Comparison of ENCODE assay signal across 23 cellular contexts in genomic region chr2:219314804-219315468, GRCh38. TPM values are rescaled to one million over a fixed set of nuclear protein-coding genes. Genes with fewer than 3 reads are reported as not detected.
DNase-seq lines count a peak whose midpoint lies in the region; ATAC-seq, FAIRE-seq and TF ChIP-seq lines count a peak whose summit lies in the region.
"Had no signal": no experiment of that assay in that cellular context is flagged by ENCODE, and none has a peak within 500 bp of the region (broad histone marks: within the 10 kb centered on the region; RNA-seq: fewer than 3 reads in every experiment).

No MANE protein-coding gene starts in this region.

- H4K8ac ChIP-seq in IMR-90 (ENCODE audit: low read depth in 2 of 2, low read length in 2 of 2) = no peak overlapping the region

- H3K4me2 ChIP-seq in HepG2 (ENCODE audit: low read depth, low read length) (no peak overlapping the region), IMR-90 (ENCODE audit: low read depth, low read length) (no peak overlapping the region)
- H3K4me2 ChIP-seq: BLaER1 treated with 17β-estradiol and CSF1 and Interleukin-3, amounts not matched to agents 10 nM and 100 nM; GM23338; PC-9 had no signal

- DNase-seq in HepG2 (ENCODE audit: low spot score) (no peak), right lobe of liver (no peak), IMR-90 (peak; percentile 20), astrocyte of the spinal cord (ENCODE audit: low read depth, low spot score) (peak; percentile 33), renal cortical epithelial cell (ENCODE audit: low read depth) (peak; percentile 17), NCI-H748 treated with DMSO at 0.1 percent for 48 hours (lab: John Stamatoyannopoulos, UW) (no peak), GM13977 (ENCODE audit: low spot score) (no peak)
- DNase-seq: CD8-positive, alpha-beta memory T cell; DMS79 treated with DMSO at 0.1 percent for 48 hours; GDM1; MV-4-11; NCI-H1417; NCI-H187 treated with DMSO at 0.1 percent for 48 hours; NCI-H226; NCI-H524; PC-9 had no signal

- CTCF ChIA-PET in HepG2 (lab: Yijun Ruan, JAX; ENCODE audit: low intra/inter-chr PET ratio, low total read pairs) = no interaction called here
- CTCF ChIA-PET in IMR-90 (lab: Yijun Ruan, JAX) = interaction anchor here (0.6 kb wide), 1 partner anchor 19 kb away, joined by 3 read pairs; no protein-coding TSS in a partner anchor

- TF ChIP-seq POLR2A in HepG2 (IDR thresholded peaks at IDR 0.05; ENCODE audit: insufficient read depth in 1 of 2, low read depth in 2 of 2, low read length in 2 of 2) (no peak), right lobe of liver (IDR thresholded peaks at IDR 0.05) (no peak), IMR-90 (IDR thresholded peaks at IDR 0.05; ENCODE audit: low read depth, low read length) (no peak)

- in situ Hi-C loops in HepG2 (cut with HindIII; ENCODE audit: extremely low pct_ligation_motif_present, low pct_unique_long_range_greater_than_20kb) = no loop called here
- in situ Hi-C loops in IMR-90 (cut with MboI; ENCODE audit: low sequenced_read_pairs) = no loop called here
- in situ Hi-C loops in astrocyte of the spinal cord (cut with HindIII; ENCODE audit: low sequenced_read_pairs) = no loop called here
- in situ Hi-C loops in GM13977 (cut with MboI; ENCODE audit: low pct_unique_long_range_greater_than_20kb, low sequenced_read_pairs, unreplicated experiment) = no loop called here

- no peak overlapping the region for H3K9ac ChIP-seq in HepG2 (ENCODE audit: insufficient read depth, low read depth, low read length)
- H3K9ac ChIP-seq in IMR-90 (ENCODE audit: low read depth, low read length) = no peak overlapping the region
- H3K9ac ChIP-seq: BLaER1 treated with 17β-estradiol and CSF1 and Interleukin-3, amounts not matched to agents 10 nM and 100 nM had no signal

- no peak overlapping the region for H3K14ac ChIP-seq in IMR-90 (replicated peaks; ENCODE audit: low read depth, low read length)

- H2BK5ac ChIP-seq in IMR-90 (ENCODE audit: low read depth, low read length, poor library complexity, severe bottlenecking) = no peak overlapping the region

- H2AK9ac ChIP-seq in IMR-90 (replicated peaks; ENCODE audit: low read depth, low read length, poor library complexity) = no peak overlapping the region

- H4K5ac ChIP-seq in IMR-90 (ENCODE audit: low read depth, low read length) = no peak overlapping the region

- H3K27ac ChIP-seq in HepG2 (ENCODE audit: extremely low read length, insufficient read depth, low read length) (no peak overlapping the region), right lobe of liver (no peak overlapping the region), IMR-90 (ENCODE audit: insufficient read depth, low read length) (no peak overlapping the region)
- H3K27ac ChIP-seq: BLaER1 treated with 17β-estradiol and CSF1 and Interleukin-3, amounts not matched to agents 10 nM and 100 nM; PC-9 had no signal

- intact Hi-C loops in HepG2 (cut with micrococcal nuclease; ENCODE audit: unreplicated experiment) = no loop called here
- intact Hi-C loops in right lobe of liver (cut with DNase I) = no loop called here
- intact Hi-C loops in IMR-90 (cut with micrococcal nuclease) = no loop called here

- H3K4me3 ChIP-seq in HepG2 (replicated peaks in 1 of 3; ENCODE audit: insufficient read depth in 1 of 3, low read depth in 2 of 3, low read length in 3 of 3) (no peak overlapping the region), right lobe of liver (no peak overlapping the region), IMR-90 (ENCODE audit: insufficient read depth, low read depth, low read length) (no peak overlapping the region), astrocyte of the spinal cord (ENCODE audit: low read depth, low read length) (no peak overlapping the region)
- H3K4me3 ChIP-seq: BLaER1 treated with 17β-estradiol and CSF1 and Interleukin-3, amounts not matched to agents 10 nM and 100 nM; GM23338; PC-9 had no signal

- H3K9me3 ChIP-seq in HepG2 (ENCODE audit: low read length) (no peaks in the 10 kb centered on the region), right lobe of liver (no peaks in the 10 kb centered on the region), IMR-90 (ENCODE audit: control insufficient read depth, insufficient read depth, low read length) (no peaks in the 10 kb centered on the region)

- FAIRE-seq in HepG2 (lab: Jason Lieb, UNC) = no peak
- FAIRE-seq: A204.1, D721Med, HTR-8/SVneo had no signal

- TF ChIP-seq EP300 in HepG2 (IDR thresholded peaks at IDR 0.05; ENCODE audit: low read depth in 2 of 2, low read length in 2 of 2) (no peak), HepG2 (CRISPR knock-in tag; IDR thresholded peaks at IDR 0.05; ENCODE audit: borderline replicate concordance) (no peak)

- no peak overlapping the region for H2AK5ac ChIP-seq in IMR-90 (ENCODE audit: low read depth, low read length)

- dilution Hi-C loops in IMR-90 (cut with HindIII; ENCODE audit: low sequenced_read_pairs, unreplicated experiment) = no loop called here

- H2BK120ac ChIP-seq in IMR-90 (ENCODE audit: low read depth, low read length) = no peak overlapping the region

- H4K91ac ChIP-seq in IMR-90 (ENCODE audit: insufficient read depth, low read depth, low read length) = no peak overlapping the region

- no peak overlapping the region for H2BK20ac ChIP-seq in IMR-90 (ENCODE audit: low read depth, low read length)

- no peaks in the 10 kb centered on the region for H3K79me2 ChIP-seq in HepG2 (ENCODE audit: insufficient read depth, low read length)

- ATAC-seq in HepG2 = no peak
- no peak for ATAC-seq in right lobe of liver
- ATAC-seq in IMR-90 (ENCODE audit: low read depth) = no peak
- no peak for ATAC-seq in GM21515 (IDR thresholded peaks at IDR 0.05; ENCODE audit: unreplicated experiment)
- ATAC-seq: GM23338, HCT116 had no signal

- no peaks in the 10 kb centered on the region for H3K79me1 ChIP-seq in IMR-90 (ENCODE audit: low read depth in 1 of 2, low read length in 2 of 2)

- H3K4me1 ChIP-seq in HepG2 (ENCODE audit: insufficient read depth, low read length) (no peaks in the 10 kb centered on the region), right lobe of liver (no peaks in the 10 kb centered on the region), IMR-90 (ENCODE audit: control insufficient read depth, insufficient read depth, low read length) (no peaks in the 10 kb centered on the region)
- H3K4me1 ChIP-seq: BLaER1 treated with 17β-estradiol and CSF1 and Interleukin-3, amounts not matched to agents 10 nM and 100 nM had no signal

- H4K20me1 ChIP-seq in HepG2 (ENCODE audit: insufficient read depth, low read length) (no peaks in the 10 kb centered on the region; the same call in 1 of the 2 replicates), IMR-90 (ENCODE audit: insufficient read depth, low read length) (no peaks in the 10 kb centered on the region)
- H4K20me1 ChIP-seq: BLaER1 treated with 17β-estradiol and CSF1 and Interleukin-3, amounts not matched to agents 10 nM and 100 nM had no signal

- H3K4ac ChIP-seq in IMR-90 (ENCODE audit: low read depth, low read length) = no peak overlapping the region

- TF ChIP-seq CTCF in HepG2 (CRISPR knock-in tag; IDR thresholded peaks at IDR 0.05) (no peak), right lobe of liver (IDR thresholded peaks at IDR 0.05) (no peak), IMR-90 (conservative IDR thresholded peaks at IDR 0.05; ENCODE audit: low read depth, low read length) (no peak), astrocyte of the spinal cord (IDR thresholded peaks at IDR 0.05; ENCODE audit: low read depth, low read length) (no peak), GM13977 (IDR thresholded peaks at IDR 0.05; ENCODE audit: extremely low read depth, insufficient read depth, missing control alignments) (no peak)

- H3K23ac ChIP-seq in IMR-90 (ENCODE audit: low read depth, low read length) = no peak overlapping the region

- H2BK15ac ChIP-seq in IMR-90 (ENCODE audit: low read depth, low read length) = no peak overlapping the region

- WGBS in HepG2 (ENCODE audit: low lambda C conversion rate) = 52% methylated on average over 16 of the region's 16 CpGs
- WGBS in right lobe of liver (ENCODE audit: insufficient coverage, low coverage, low lambda C conversion rate, missing lambda C conversion rate) = 86% methylated on average over 16 of the region's 16 CpGs
- WGBS in IMR-90 (ENCODE audit: extremely low coverage in 2 of 2, insufficient read length in 1 of 2), 2 experiments = 70% methylated on average over 2 of the region's 16 CpGs; no CpG with 5 or more reads in 1 of the 2 experiments

- H3K56ac ChIP-seq in IMR-90 (ENCODE audit: extremely low read depth, insufficient read depth, low read length) = no peak overlapping the region

- H2AFZ ChIP-seq in HepG2 (ENCODE audit: low read length) (no peak overlapping the region), IMR-90 (replicated peaks; ENCODE audit: low read length, poor library complexity) (no peak overlapping the region)
- H2AFZ ChIP-seq: GM23338, PC-9 had no signal

- H3K18ac ChIP-seq in IMR-90 (ENCODE audit: low read depth, low read length) = no peak overlapping the region

- no peaks in the 10 kb centered on the region for H3K36me3 ChIP-seq in HepG2 (replicated peaks in 1 of 2; ENCODE audit: control insufficient read depth in 1 of 2, insufficient read depth in 2 of 2, low read length in 2 of 2)
- H3K36me3 ChIP-seq in right lobe of liver = no peaks in the 10 kb centered on the region
- no peaks in the 10 kb centered on the region for H3K36me3 ChIP-seq in IMR-90 (ENCODE audit: control insufficient read depth, insufficient read depth, low read length)
- H3K36me3 ChIP-seq: BLaER1 treated with 17β-estradiol and CSF1 and Interleukin-3, amounts not matched to agents 10 nM and 100 nM had no signal

- TF ChIP-seq RAD21 in HepG2 (CRISPR knock-in tag; IDR thresholded peaks at IDR 0.05) = no peak
- no peak for TF ChIP-seq RAD21 in IMR-90 (IDR thresholded peaks at IDR 0.05; ENCODE audit: low read length)

- H3K27me3 ChIP-seq in HepG2 (ENCODE audit: control insufficient read depth in 1 of 2, insufficient read depth in 2 of 2, low read length in 2 of 2) (peaks cover 1 to 13% of the 10 kb centered on the region in 2 experiments; a peak in 3 of 5 replicates), right lobe of liver (no peaks in the 10 kb centered on the region), IMR-90 (ENCODE audit: control insufficient read depth, insufficient read depth, low read length) (peaks cover 3% of the 10 kb centered on the region)

- H3K9me1 ChIP-seq in IMR-90 (ENCODE audit: insufficient read depth, low read length) = no peaks in the 10 kb centered on the region

- no TSS peak for BruUV-seq in HepG2 (replicated peaks; lab: Mats Ljungman, UMichigan)
- no TSS peak for BruUV-seq in IMR-90 (replicated peaks; lab: Mats Ljungman, UMichigan)

- POLR2A ChIA-PET in HepG2 (lab: Yijun Ruan, JAX) = no interaction called here
- POLR2A ChIA-PET in IMR-90 (lab: Charles Lee; ENCODE audit: unreplicated experiment) = no interaction called here

RNA-seq across cellular contexts. Expression of gene PTPRN, which starts 5.7 kb away (rescaled TPM):
- total RNA-seq in HepG2 (2016; rRNA removed; fragmentation: Illumina TruSeq; extraction: Trizol) (not detected in 2 replicates), right lobe of liver (under 1 TPM in 1 of 6 experiments, not detected in 5; 0.31 TPM), IMR-90 (2012; rRNA removed) (4.4 and 5.2 TPM in 2 replicates), renal cortical epithelial cell (0.35 and 0.52 TPM in 2 replicates)
- total RNA-seq in HepG2 (2016; cell fraction: cytosol; rRNA removed; fragmentation: Illumina TruSeq; extraction: Trizol; ENCODE audit: low read depth) = not detected in 2 replicates
- total RNA-seq in HepG2 (2016; cell fraction: insoluble cytoplasmic fraction; rRNA removed; fragmentation: Illumina TruSeq; extraction: Trizol) = not detected in 2 replicates
- total RNA-seq in HepG2 (2016; cell fraction: membrane; rRNA removed; fragmentation: Illumina TruSeq; extraction: Trizol) = not detected in 2 replicates
- not detected in 2 replicates for total RNA-seq in HepG2 (2016; cell fraction: nucleus; rRNA removed; fragmentation: Illumina TruSeq; extraction: Trizol)
- polyA plus RNA-seq in HepG2 (2011; rRNA removed) (0.24 and 0.26 TPM in 2 replicates), IMR-90 (2012; rRNA removed) (21.4 and 22.0 TPM in 2 replicates)
- polyA plus RNA-seq in HepG2 (2011; cell fraction: cytosol; rRNA removed) = 0.05 and 0.10 TPM in 2 replicates
- 0.08 and 0.12 TPM in 2 replicates for polyA plus RNA-seq in HepG2 (2011; cell fraction: nucleus; rRNA removed)
- 0.51 and 0.74 TPM in 2 replicates for polyA plus RNA-seq in HepG2 (2012)
- not detected in 2 replicates for polyA plus RNA-seq in HepG2 (2016; cell fraction: cytosol; fragmentation: Illumina TruSeq; extraction: Trizol; ENCODE audit: low read depth)
- not detected in 2 replicates for polyA plus RNA-seq in HepG2 (2016; cell fraction: insoluble cytoplasmic fraction; fragmentation: Illumina TruSeq; extraction: Trizol; ENCODE audit: low read depth)
- not detected in 2 replicates for polyA plus RNA-seq in HepG2 (2016; cell fraction: membrane; fragmentation: Illumina TruSeq; extraction: Trizol; ENCODE audit: low read depth)
- not detected in 2 replicates for polyA plus RNA-seq in HepG2 (2016; cell fraction: nucleus; fragmentation: Illumina TruSeq; extraction: Trizol; ENCODE audit: insufficient read depth, low read depth)
- polyA minus RNA-seq in HepG2 (2011; rRNA and poly(A)+ RNA removed; ENCODE audit: low replicate concordance) = 0.06 TPM in 1 of 2 replicates, not detected in the other
- not detected in 2 replicates for polyA minus RNA-seq in HepG2 (2011; cell fraction: cytosol; rRNA and poly(A)+ RNA removed)
- polyA minus RNA-seq in HepG2 (2011; cell fraction: nucleus; rRNA and poly(A)+ RNA removed) = not detected in 2 replicates
- 16.3 and 28.2 TPM in 2 replicates for polyA plus RNA-seq in IMR-90 (2012; cell fraction: cytosol; rRNA removed)
- 20.4 and 43.0 TPM in 2 replicates for polyA plus RNA-seq in IMR-90 (2012; cell fraction: nucleus; rRNA removed; ENCODE audit: low replicate concordance)
- total RNA-seq: PC-9 had no signal
- polyA plus RNA-seq: CD8-positive, alpha-beta memory T cell had no signal

RNA-seq across cellular contexts. Expression of gene RESP18, which starts 17.6 kb away (rescaled TPM):
- total RNA-seq in HepG2 (2016; rRNA removed; fragmentation: Illumina TruSeq; extraction: Trizol) (not detected in 2 replicates), right lobe of liver (not detected), IMR-90 (2012; rRNA removed) (not detected in 2 replicates), renal cortical epithelial cell (not detected in 2 replicates)
- total RNA-seq in HepG2 (2016; cell fraction: cytosol; rRNA removed; fragmentation: Illumina TruSeq; extraction: Trizol; ENCODE audit: low read depth) = not detected in 2 replicates
- total RNA-seq in HepG2 (2016; cell fraction: insoluble cytoplasmic fraction; rRNA removed; fragmentation: Illumina TruSeq; extraction: Trizol) = not detected in 2 replicates
- not detected in 2 replicates for total RNA-seq in HepG2 (2016; cell fraction: membrane; rRNA removed; fragmentation: Illumina TruSeq; extraction: Trizol)
- not detected in 2 replicates for total RNA-seq in HepG2 (2016; cell fraction: nucleus; rRNA removed; fragmentation: Illumina TruSeq; extraction: Trizol)
- polyA plus RNA-seq in HepG2 (2011; rRNA removed) (not detected in 2 replicates), IMR-90 (2012; rRNA removed) (not detected in 2 replicates)
- polyA plus RNA-seq in HepG2 (2011; cell fraction: cytosol; rRNA removed) = not detected in 2 replicates
- not detected in 2 replicates for polyA plus RNA-seq in HepG2 (2011; cell fraction: nucleus; rRNA removed)
- polyA plus RNA-seq in HepG2 (2012) = not detected in 2 replicates
- not detected in 2 replicates for polyA plus RNA-seq in HepG2 (2016; cell fraction: cytosol; fragmentation: Illumina TruSeq; extraction: Trizol; ENCODE audit: low read depth)
- not detected in 2 replicates for polyA plus RNA-seq in HepG2 (2016; cell fraction: insoluble cytoplasmic fraction; fragmentation: Illumina TruSeq; extraction: Trizol; ENCODE audit: low read depth)
- not detected in 2 replicates for polyA plus RNA-seq in HepG2 (2016; cell fraction: membrane; fragmentation: Illumina TruSeq; extraction: Trizol; ENCODE audit: low read depth)
- polyA plus RNA-seq in HepG2 (2016; cell fraction: nucleus; fragmentation: Illumina TruSeq; extraction: Trizol; ENCODE audit: insufficient read depth, low read depth) = not detected in 2 replicates
- not detected in 2 replicates for polyA minus RNA-seq in HepG2 (2011; rRNA and poly(A)+ RNA removed; ENCODE audit: low replicate concordance)
- polyA minus RNA-seq in HepG2 (2011; cell fraction: cytosol; rRNA and poly(A)+ RNA removed) = not detected in 2 replicates
- polyA minus RNA-seq in HepG2 (2011; cell fraction: nucleus; rRNA and poly(A)+ RNA removed) = not detected in 2 replicates
- polyA plus RNA-seq in IMR-90 (2012; cell fraction: cytosol; rRNA removed) = not detected in 2 replicates
- polyA plus RNA-seq in IMR-90 (2012; cell fraction: nucleus; rRNA removed; ENCODE audit: low replicate concordance) = not detected in 2 replicates
- total RNA-seq: CD8-positive, alpha-beta memory T cell; GM23338; PC-9 had no signal
- polyA plus RNA-seq: CD8-positive, alpha-beta memory T cell; GM23338 had no signal

RNA-seq across cellular contexts. Expression of gene DNAJB2, which starts 35.8 kb away (rescaled TPM):
- total RNA-seq in HepG2 (2016; rRNA removed; fragmentation: Illumina TruSeq; extraction: Trizol) (18.6 and 21.3 TPM in 2 replicates), right lobe of liver (10 to 100 TPM; 32.6 to 52.1 (median 39.9) TPM), IMR-90 (2012; rRNA removed) (30.6 and 43.0 TPM in 2 replicates), renal cortical epithelial cell (83.7 and 90.7 TPM in 2 replicates)
- total RNA-seq in HepG2 (2016; cell fraction: cytosol; rRNA removed; fragmentation: Illumina TruSeq; extraction: Trizol; ENCODE audit: low read depth) = 11.0 and 12.3 TPM in 2 replicates
- 17.1 and 21.1 TPM in 2 replicates for total RNA-seq in HepG2 (2016; cell fraction: insoluble cytoplasmic fraction; rRNA removed; fragmentation: Illumina TruSeq; extraction: Trizol)
- 18.1 and 22.0 TPM in 2 replicates for total RNA-seq in HepG2 (2016; cell fraction: membrane; rRNA removed; fragmentation: Illumina TruSeq; extraction: Trizol)
- total RNA-seq in HepG2 (2016; cell fraction: nucleus; rRNA removed; fragmentation: Illumina TruSeq; extraction: Trizol) = 14.6 and 15.9 TPM in 2 replicates
- polyA plus RNA-seq in HepG2 (2011; rRNA removed) (31.1 and 55.2 TPM in 2 replicates), IMR-90 (2012; rRNA removed) (45.8 and 50.7 TPM in 2 replicates)
- polyA plus RNA-seq in HepG2 (2011; cell fraction: cytosol; rRNA removed) = 30.3 and 35.7 TPM in 2 replicates
- 135 and 143 TPM in 2 replicates for polyA plus RNA-seq in HepG2 (2011; cell fraction: nucleus; rRNA removed)
- 29.8 and 56.4 TPM in 2 replicates for polyA plus RNA-seq in HepG2 (2012)
- polyA plus RNA-seq in HepG2 (2016; cell fraction: cytosol; fragmentation: Illumina TruSeq; extraction: Trizol; ENCODE audit: low read depth) = 12.6 and 15.8 TPM in 2 replicates
- polyA plus RNA-seq in HepG2 (2016; cell fraction: insoluble cytoplasmic fraction; fragmentation: Illumina TruSeq; extraction: Trizol; ENCODE audit: low read depth) = 26.8 and 30.7 TPM in 2 replicates
- polyA plus RNA-seq in HepG2 (2016; cell fraction: membrane; fragmentation: Illumina TruSeq; extraction: Trizol; ENCODE audit: low read depth) = 23.9 and 24.2 TPM in 2 replicates
- 42.9 and 50.3 TPM in 2 replicates for polyA plus RNA-seq in HepG2 (2016; cell fraction: nucleus; fragmentation: Illumina TruSeq; extraction: Trizol; ENCODE audit: insufficient read depth, low read depth)
- 17.7 and 40.8 TPM in 2 replicates for polyA minus RNA-seq in HepG2 (2011; rRNA and poly(A)+ RNA removed; ENCODE audit: low replicate concordance)
- 14.7 and 20.1 TPM in 2 replicates for polyA minus RNA-seq in HepG2 (2011; cell fraction: cytosol; rRNA and poly(A)+ RNA removed)
- 23.2 and 30.5 TPM in 2 replicates for polyA minus RNA-seq in HepG2 (2011; cell fraction: nucleus; rRNA and poly(A)+ RNA removed)
- 48.2 and 52.0 TPM in 2 replicates for polyA plus RNA-seq in IMR-90 (2012; cell fraction: cytosol; rRNA removed)
- 150 and 169 TPM in 2 replicates for polyA plus RNA-seq in IMR-90 (2012; cell fraction: nucleus; rRNA removed; ENCODE audit: low replicate concordance)

Comparison
In these comparisons a context has a peak if more than half of its experiments do, and no peak if none do; other contexts are left out.
1. DNase-seq: peak in IMR-90 (single experiment), astrocyte of the spinal cord (single experiment) and renal cortical epithelial cell (single experiment); none in HepG2 (single experiment), right lobe of liver (0 of 3), NCI-H748 treated with DMSO at 0.1 percent for 48 hours (single experiment) and GM13977 (single experiment).